In the genomic region with DNA sequence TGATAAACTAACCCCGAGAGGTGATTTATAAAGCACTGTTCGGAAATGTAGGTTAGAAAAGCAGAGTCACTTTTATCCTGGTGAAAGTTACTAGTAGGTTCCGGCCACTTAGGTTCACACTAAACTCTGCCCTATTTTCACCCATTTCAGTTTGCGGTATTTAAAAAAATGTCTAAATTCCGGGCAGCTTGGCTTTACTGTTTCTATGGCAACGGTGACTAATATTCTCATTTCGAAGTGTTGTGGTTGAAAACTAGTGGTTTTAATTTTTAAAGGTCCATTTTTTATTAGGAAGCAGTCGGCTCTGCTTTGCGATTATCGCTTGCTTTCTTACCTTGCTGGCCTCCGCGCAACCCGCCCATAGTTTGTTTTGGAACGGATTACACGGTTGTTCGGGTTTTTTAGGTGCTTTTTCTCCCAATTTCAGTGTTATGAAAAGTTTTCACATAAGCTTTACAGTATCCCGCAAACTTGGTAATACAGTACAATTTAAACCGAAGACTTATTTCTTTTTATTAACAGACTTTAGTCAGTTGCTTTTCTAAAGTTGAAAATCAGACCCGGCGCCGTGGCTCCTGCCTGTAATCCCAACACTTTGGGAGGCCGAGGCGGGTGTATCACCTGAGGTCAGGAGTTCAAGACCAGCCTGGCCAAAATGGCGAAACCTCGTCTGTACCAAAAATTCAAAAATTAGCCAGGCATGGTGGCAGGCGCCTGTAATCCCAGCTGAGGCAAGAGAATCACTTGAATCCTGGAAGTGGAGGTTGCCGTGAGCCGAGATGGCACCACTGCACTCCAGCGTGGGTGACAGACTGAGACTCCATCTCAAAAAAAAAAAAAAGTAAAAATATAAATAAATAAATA, we compare ENCODE assay signal across 8 cellular contexts. TPM values are rescaled to one million over a fixed set of nuclear protein-coding genes. Genes with fewer than 3 reads are reported as not detected.
DNase-seq lines count a peak whose midpoint lies in the region; ATAC-seq, FAIRE-seq and TF ChIP-seq lines count a peak whose summit lies in the region.

No MANE protein-coding gene starts in this region.

- no peaks in the 10 kb centered on the region for H3K9me1 ChIP-seq in endothelial cell of umbilical vein (replicated peaks; ENCODE audit: control insufficient read depth, extremely low read depth, insufficient read depth, low read length)

- no peaks in the 10 kb centered on the region for H3K9me3 ChIP-seq in endothelial cell of umbilical vein (replicated peaks; ENCODE audit: control insufficient read depth, insufficient read depth, low read length)

- no peaks in the 10 kb centered on the region for H4K20me1 ChIP-seq in endothelial cell of umbilical vein (replicated peaks; ENCODE audit: control insufficient read depth, extremely low read depth, insufficient read depth, low read length)

- peak overlapping the region; percentile 84 to 92 (median 87) for H3K4me3 ChIP-seq in endothelial cell of umbilical vein (replicated peaks in 1 of 3; ENCODE audit: insufficient read depth in 1 of 3, low read depth in 1 of 3, low read length in 3 of 3)

- H3K4me1 ChIP-seq in endothelial cell of umbilical vein (ENCODE audit: control insufficient read depth, extremely low read depth, insufficient read depth, low read length): peaks cover 10% of the 10 kb centered on the region

- H3K9ac ChIP-seq in endothelial cell of umbilical vein (replicated peaks; ENCODE audit: extremely low read depth, insufficient read depth, low read length): peak overlapping the region; percentile 97

- intact Hi-C loops in endothelial cell of umbilical vein (cut with micrococcal nuclease): loop anchor here (2.0 to 5.0 kb wide), 3 partner anchors 21 to 143 kb away; no protein-coding TSS in a partner anchor

- dilution Hi-C loops in endothelial cell of umbilical vein (cut with MboI; ENCODE audit: extremely low pct_ligation_motif_present, low sequenced_read_pairs): no loop called here

- H3K36me3 ChIP-seq in endothelial cell of umbilical vein (ENCODE audit: control insufficient read depth in 2 of 2, extremely low read depth in 1 of 2, insufficient read depth in 2 of 2, low read length in 2 of 2): no peaks in the 10 kb centered on the region

- peak; percentile 30 for DNase-seq in GF-D8 (lab: John Stamatoyannopoulos, UW)
- peak; percentile 87 for DNase-seq in LHCN-M2 (ENCODE audit: low read depth)
- peak; percentile 35 for DNase-seq in activated CD4-positive, alpha-beta T cell treated with anti-CD3 and anti-CD28 coated beads, Interleukin-2, amount 10 ng/mL, durations not matched to agents 7 days and 5 days
- peak; percentile 65 for DNase-seq in endothelial cell of umbilical vein (ENCODE audit: low read depth, low spot score)
- no peak for DNase-seq in neural crest cell (ENCODE audit: low read depth, low spot score)
- DNase-seq in NCI-H2196 (lab: John Stamatoyannopoulos, UW; ENCODE audit: unreplicated experiment): no peak

- peak overlapping the region; percentile 100 for H3K27ac Mint-ChIP-seq in activated CD4-positive, alpha-beta T cell treated with anti-CD3 and anti-CD28 coated beads, Interleukin-2, amount 10 ng/mL, durations not matched to agents 7 days and 5 days
- no peak overlapping the region for H3K27ac Mint-ChIP-seq in neural crest cell (ENCODE audit: unreplicated experiment)

- H3K9me3 Mint-ChIP-seq in activated CD4-positive, alpha-beta T cell treated with anti-CD3 and anti-CD28 coated beads, Interleukin-2, amount 10 ng/mL, durations not matched to agents 7 days and 5 days: peaks cover 6% of the 10 kb centered on the region
- no peaks in the 10 kb centered on the region for H3K9me3 Mint-ChIP-seq in neural crest cell

- POLR2A ChIA-PET in activated CD4-positive, alpha-beta T cell treated with anti-CD3 and anti-CD28 coated beads, Interleukin-2, amount 10 ng/mL, durations not matched to agents 7 days and 5 days (lab: Charles Lee): interaction anchor here (0.6 kb wide), 1 partner anchor 164 kb away, joined by 3 read pairs; no protein-coding TSS in a partner anchor
- POLR2A ChIA-PET in endothelial cell of umbilical vein (lab: Charles Lee): no interaction called here

- H3K27me3 Mint-ChIP-seq in activated CD4-positive, alpha-beta T cell treated with anti-CD3 and anti-CD28 coated beads, Interleukin-2, amount 10 ng/mL, durations not matched to agents 7 days and 5 days: no peaks in the 10 kb centered on the region
- H3K27me3 Mint-ChIP-seq in neural crest cell (ENCODE audit: low read depth): peaks cover 21% of the 10 kb centered on the region

- TSS peak; percentile 7 for BruUV-seq in endothelial cell of umbilical vein (replicated peaks; lab: Mats Ljungman, UMichigan)

- H3K27ac ChIP-seq in endothelial cell of umbilical vein (ENCODE audit: insufficient read depth, low read depth, low read length): peak overlapping the region; percentile 93

- peaks cover 33% of the 10 kb centered on the region for H3K4me1 Mint-ChIP-seq in activated CD4-positive, alpha-beta T cell treated with anti-CD3 and anti-CD28 coated beads, Interleukin-2, amount 10 ng/mL, durations not matched to agents 7 days and 5 days
- peaks cover 26% of the 10 kb centered on the region for H3K4me1 Mint-ChIP-seq in neural crest cell

- H3K4me2 ChIP-seq in endothelial cell of umbilical vein (ENCODE audit: insufficient read depth, low read length): peak overlapping the region; percentile 85

- H2AFZ ChIP-seq in endothelial cell of umbilical vein (ENCODE audit: low read depth, low read length): peak overlapping the region; percentile 94

- TF ChIP-seq CTCF in endothelial cell of umbilical vein (IDR thresholded peaks at IDR 0.05; ENCODE audit: extremely low read depth in 1 of 2, insufficient read depth in 1 of 2, low read depth in 1 of 2, low read length in 2 of 2): no peak
- TF ChIP-seq CTCF in neural crest cell (conservative IDR thresholded peaks at IDR 0.05): no peak

- TF ChIP-seq POLR2A in endothelial cell of umbilical vein (IDR thresholded peaks at IDR 0.05; ENCODE audit: low read depth, low read length): no peak

- peaks cover 18% of the 10 kb centered on the region for H3K79me2 ChIP-seq in endothelial cell of umbilical vein (ENCODE audit: control insufficient read depth, insufficient read depth, low read length)

- peak overlapping the region; percentile 86 for H3K4me3 Mint-ChIP-seq in activated CD4-positive, alpha-beta T cell treated with anti-CD3 and anti-CD28 coated beads, Interleukin-2, amount 10 ng/mL, durations not matched to agents 7 days and 5 days
- H3K4me3 Mint-ChIP-seq in neural crest cell: peak overlapping the region; percentile 98

- no peaks in the 10 kb centered on the region for H3K27me3 ChIP-seq in endothelial cell of umbilical vein (ENCODE audit: control insufficient read depth in 2 of 2, insufficient read depth in 2 of 2, low read length in 2 of 2)

- H3K36me3 Mint-ChIP-seq in activated CD4-positive, alpha-beta T cell treated with anti-CD3 and anti-CD28 coated beads, Interleukin-2, amount 10 ng/mL, durations not matched to agents 7 days and 5 days (ENCODE audit: low read depth): peaks cover 12% of the 10 kb centered on the region
- no peaks in the 10 kb centered on the region for H3K36me3 Mint-ChIP-seq in neural crest cell (ENCODE audit: low read depth)

- ATAC-seq in GM21576 (IDR thresholded peaks at IDR 0.05; ENCODE audit: unreplicated experiment): peak; percentile 15
- ATAC-seq in GM19328 (IDR thresholded peaks at IDR 0.05; ENCODE audit: unreplicated experiment): no peak

- CTCF ChIA-PET in activated CD4-positive, alpha-beta T cell treated with anti-CD3 and anti-CD28 coated beads, Interleukin-2, amount 10 ng/mL, durations not matched to agents 7 days and 5 days (lab: Charles Lee): interaction anchor here (0.6 kb wide), 2 partner anchors 157 to 469 kb away, joined by 4 to 6 read pairs; no protein-coding TSS in a partner anchor
- CTCF ChIA-PET in endothelial cell of umbilical vein (lab: Charles Lee): interaction anchor here (1.4 to 2.1 kb wide), 2 partner anchors 16 to 52 kb away, joined by 4 to 6 read pairs; no protein-coding TSS in a partner anchor

- no peak for FAIRE-seq in endothelial cell of umbilical vein (lab: Jason Lieb, UNC)

TF ChIP-seq in endothelial cell of umbilical vein, 7 proteins besides CTCF, POLR2A, EP300 and RAD21:
- no peak for TF ChIP-seq GATA2 (IDR thresholded peaks at IDR 0.05; ENCODE audit: insufficient read depth, insufficient read length, low read depth, low read length)
- no peak for TF ChIP-seq MYC (IDR thresholded peaks at IDR 0.05; ENCODE audit: low read depth, low read length)
- no peak for TF ChIP-seq JUN (IDR thresholded peaks at IDR 0.05; ENCODE audit: borderline replicate concordance, insufficient read depth, insufficient read length, low read depth)
- TF ChIP-seq FOS (IDR thresholded peaks at IDR 0.05; ENCODE audit: borderline replicate concordance, insufficient read depth, low read length): peak; percentile 36
- TF ChIP-seq POLR2AphosphoS5 (IDR thresholded peaks at IDR 0.05; ENCODE audit: insufficient read depth, low read depth, low read length): no peak
- no peak for TF ChIP-seq EZH2 (IDR thresholded peaks at IDR 0.05; ENCODE audit: borderline replicate concordance, low read depth, low read length, severe bottlenecking)
- TF ChIP-seq, protein P1, sequence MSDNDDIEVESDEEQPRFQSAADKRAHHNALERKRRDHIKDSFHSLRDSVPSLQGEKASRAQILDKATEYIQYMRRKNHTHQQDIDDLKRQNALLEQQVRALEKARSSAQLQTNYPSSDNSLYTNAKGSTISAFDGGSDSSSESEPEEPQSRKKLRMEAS (IDR thresholded peaks at IDR 0.05; ENCODE audit: insufficient read depth, insufficient read length): no peak

RNA-seq across cellular contexts. Expression of a gene that starts 1.6 kb away (rescaled TPM):
- total RNA-seq in LHCN-M2 (2014; rRNA removed) (15.5 and 22.6 TPM in 2 replicates), endothelial cell of umbilical vein (15.0 and 17.5 TPM in 2 replicates), neural crest cell (9.4 and 11.2 TPM in 2 replicates)
- polyA plus RNA-seq in LHCN-M2 (2012): 6.6 TPM
- total RNA-seq in activated CD4-positive, alpha-beta T cell treated with anti-CD3 and anti-CD28 coated beads, Interleukin-2, amount 10 ng/mL, durations not matched to agents 7 days and 5 days: 10 to 100 TPM; 53.0 to 53.7 TPM
- 3.7 and 5.4 TPM in 2 replicates for polyA plus RNA-seq in endothelial cell of umbilical vein
- 5.6 and 6.4 TPM in 2 replicates for polyA plus RNA-seq in endothelial cell of umbilical vein (2011; cell fraction: cytosol; rRNA removed)
- polyA plus RNA-seq in endothelial cell of umbilical vein (2011; cell fraction: nucleus; rRNA removed): 29.6 and 32.1 TPM in 2 replicates
- polyA plus RNA-seq in endothelial cell of umbilical vein (2012): 9.8 and 10.2 TPM in 2 replicates
- 43.1 and 43.5 TPM in 2 replicates for polyA minus RNA-seq in endothelial cell of umbilical vein
- polyA minus RNA-seq in endothelial cell of umbilical vein (2011; cell fraction: cytosol; rRNA and poly(A)+ RNA removed): 15.9 TPM
- 107 and 115 TPM in 2 replicates for polyA minus RNA-seq in endothelial cell of umbilical vein (2011; cell fraction: nucleus; rRNA and poly(A)+ RNA removed)

Comparison
In these comparisons a context has a peak if more than half of its experiments do, and no peak if none do; other contexts are left out.
1. DNase-seq: peak in GF-D8 (single experiment), LHCN-M2 (single experiment), activated CD4-positive, alpha-beta T cell treated with anti-CD3 and anti-CD28 coated beads, Interleukin-2, amount 10 ng/mL, durations not matched to agents 7 days and 5 days (single experiment) and endothelial cell of umbilical vein (single experiment); none in neural crest cell (single experiment) and NCI-H2196 (single experiment).